ENCODE assay signal across 27 cellular contexts in the genomic region with DNA sequence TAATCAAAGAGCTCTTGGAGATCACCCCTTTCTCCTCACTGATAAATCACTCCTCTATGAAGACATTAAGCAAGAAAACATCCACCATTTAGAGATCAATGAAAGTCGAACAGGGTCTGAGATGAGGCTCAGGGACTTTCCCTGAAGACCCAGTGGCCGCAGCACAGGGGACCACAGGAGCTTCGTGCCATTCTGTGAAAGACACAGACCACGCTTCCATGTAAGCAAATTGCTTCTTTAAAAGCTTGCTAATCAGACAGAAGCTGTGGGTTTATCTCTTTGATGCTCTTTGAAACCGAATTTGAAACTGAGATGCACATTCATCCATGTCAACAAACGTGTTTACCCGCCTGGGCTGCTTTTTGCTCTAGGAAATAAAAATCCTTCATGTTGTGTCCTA.
"Had no signal": no experiment of that assay in that cellular context is flagged by ENCODE, and none has a peak within 500 bp of the region (broad histone marks: within the 10 kb centered on the region; RNA-seq: fewer than 3 reads in every experiment).

No MANE protein-coding gene starts in this region.

- H3K4me1 Mint-ChIP-seq: T-helper 17 cell had no signal

- H3K27ac ChIP-seq: RWPE1 had no signal

- H3K27me3 ChIP-seq: MG63 had no signal

- FAIRE-seq: HepG2, RCC 7860 had no signal

- H3K4me3 Mint-ChIP-seq: T-helper 17 cell; T-helper 2 cell treated with Interferon-gamma antibody and Interleukin-4, amounts not matched to agents 5 μg/mL and 100 μg/mL, for 36 hours had no signal

- H3K4me3 ChIP-seq: MG63 had no signal

- H3K27ac Mint-ChIP-seq: T-helper 17 cell; T-helper 2 cell treated with Interferon-gamma antibody and Interleukin-4, amounts not matched to agents 5 μg/mL and 100 μg/mL, for 36 hours had no signal

- H3K9me3 ChIP-seq: MG63 had no signal

- H3K36me3 ChIP-seq: MG63 had no signal

- DNase-seq: IMR-90, Karpas-422, KG1, MG63, NCI-H1092, NCI-H1105 treated with DMSO at 0.1 percent for 48 hours, NCI-H1417 treated with DMSO at 0.1 percent for 48 hours, NCI-H146, NCI-H1694 treated with DMSO at 0.1 percent for 48 hours, NCI-H1930, NCI-H2081, NCI-H2107, NCI-H2171, NCI-H226, NCI-H446, NCI-H510A, NCI-H524 treated with DMSO at 0.1 percent for 48 hours, NCI-H69, NCI-H774, SHP77, T-helper 1 cell, T-helper 17 cell had no signal

- ATAC-seq: HepG2, SK-N-SH treated with all-trans-retinoic acid at 6 μM for 48 hours, T-helper 17 cell had no signal

- H3K27me3 Mint-ChIP-seq: T-helper 17 cell had no signal
